20 cellular contexts compared by ENCODE assay signal in genomic region chr2:95388091-95388692, GRCh38. TPM values are rescaled to one million over a fixed set of nuclear protein-coding genes. Genes with fewer than 3 reads are reported as not detected.
DNase-seq lines count a peak whose midpoint lies in the region; ATAC-seq and TF ChIP-seq lines count a peak whose summit lies in the region.
"Had no signal": no experiment of that assay in that cellular context is flagged by ENCODE, and none has a peak within 500 bp of the region (broad histone marks: within the 10 kb centered on the region; RNA-seq: fewer than 3 reads in every experiment).

No MANE protein-coding gene starts in this region.

- H3K4ac ChIP-seq in neuronal stem cell (ENCODE audit: low read length) = no peak overlapping the region

- H3K27me3 Mint-ChIP-seq in activated CD8-positive, alpha-beta memory T cell treated with anti-CD3 and anti-CD28 coated beads, Interleukin-2, amount 10 ng/mL, durations not matched to agents 7 days and 5 days = no peaks in the 10 kb centered on the region
- peaks cover 24% of the 10 kb centered on the region for H3K27me3 Mint-ChIP-seq in endodermal cell (ENCODE audit: insufficient read depth)

- no peak overlapping the region for H3K4me3 Mint-ChIP-seq in activated CD8-positive, alpha-beta memory T cell treated with anti-CD3 and anti-CD28 coated beads, Interleukin-2, amount 10 ng/mL, durations not matched to agents 7 days and 5 days
- H3K4me3 Mint-ChIP-seq in endodermal cell = no peak overlapping the region
- H3K4me3 Mint-ChIP-seq: CD8-positive, alpha-beta T cell had no signal

- no peaks in the 10 kb centered on the region for H3K9me3 Mint-ChIP-seq in activated CD8-positive, alpha-beta memory T cell treated with anti-CD3 and anti-CD28 coated beads, Interleukin-2, amount 10 ng/mL, durations not matched to agents 7 days and 5 days (ENCODE audit: low read depth)
- H3K9me3 Mint-ChIP-seq in endodermal cell = no peaks in the 10 kb centered on the region
- H3K9me3 Mint-ChIP-seq: CD8-positive, alpha-beta T cell had no signal

- H3K4me3 ChIP-seq in endodermal cell (ENCODE audit: low read length) (no peak overlapping the region), neuronal stem cell (ENCODE audit: low read length in 2 of 2) (no peak overlapping the region)

- H3K27ac ChIP-seq in endodermal cell (ENCODE audit: low read depth, low read length) (no peak overlapping the region), neuronal stem cell (replicated peaks; ENCODE audit: low read length) (no peak overlapping the region)

- H3K14ac ChIP-seq in neuronal stem cell (ENCODE audit: low read length) = no peak overlapping the region

- no peak overlapping the region for H3K4me2 ChIP-seq in neuronal stem cell (ENCODE audit: insufficient read depth, low read length, poor library complexity, severe bottlenecking)

- no peaks in the 10 kb centered on the region for H3K9me3 ChIP-seq in endodermal cell (ENCODE audit: control insufficient read depth, low read length)
- H3K9me3 ChIP-seq in neuronal stem cell (replicated peaks in 1 of 2; ENCODE audit: control insufficient read depth in 2 of 2, insufficient read depth in 1 of 2, low read depth in 1 of 2, low read length in 2 of 2) = no peaks in the 10 kb centered on the region

- H2AK5ac ChIP-seq in neuronal stem cell (ENCODE audit: low read depth, low read length) = peak overlapping the region; percentile 71

- H3K36me3 Mint-ChIP-seq in activated CD8-positive, alpha-beta memory T cell treated with anti-CD3 and anti-CD28 coated beads, Interleukin-2, amount 10 ng/mL, durations not matched to agents 7 days and 5 days = no peaks in the 10 kb centered on the region
- H3K36me3 Mint-ChIP-seq in endodermal cell (ENCODE audit: low read depth) = no peaks in the 10 kb centered on the region
- H3K36me3 Mint-ChIP-seq: CD8-positive, alpha-beta T cell had no signal

- H3K36me3 ChIP-seq in endodermal cell (ENCODE audit: control insufficient read depth, insufficient read depth, low read length) (no peaks in the 10 kb centered on the region), neuronal stem cell (replicated peaks in 1 of 2; ENCODE audit: control insufficient read depth in 2 of 2, insufficient read depth in 2 of 2, low read length in 2 of 2) (no peaks in the 10 kb centered on the region)

- no peaks in the 10 kb centered on the region for H3K4me1 ChIP-seq in endodermal cell (ENCODE audit: control insufficient read depth, insufficient read depth, low read length)
- H3K4me1 ChIP-seq in neuronal stem cell (ENCODE audit: control insufficient read depth in 2 of 2, insufficient read depth in 1 of 2, low read depth in 1 of 2, low read length in 2 of 2) = peaks cover 5 to 7% of the 10 kb centered on the region in 2 donors

- no peak for ATAC-seq in activated CD8-positive, alpha-beta memory T cell treated with anti-CD3 and anti-CD28 coated beads, Interleukin-2, amount 10 ng/mL, durations not matched to agents 7 days and 5 days
- ATAC-seq in HG03095 (IDR thresholded peaks at IDR 0.05; ENCODE audit: unreplicated experiment) = no peak
- ATAC-seq: CD8-positive, alpha-beta T cell had no signal

- peak overlapping the region; percentile 65 for H3K18ac ChIP-seq in neuronal stem cell (ENCODE audit: low read length)

- no peak overlapping the region for H4K91ac ChIP-seq in neuronal stem cell (ENCODE audit: low read depth, low read length, poor library complexity)

- no peaks in the 10 kb centered on the region for H3K27me3 ChIP-seq in endodermal cell (ENCODE audit: control insufficient read depth, insufficient read depth, low read length, poor library complexity, severe bottlenecking)
- no peaks in the 10 kb centered on the region for H3K27me3 ChIP-seq in neuronal stem cell (ENCODE audit: control insufficient read depth in 3 of 3, insufficient read depth in 3 of 3, low read depth in 1 of 3, low read length in 3 of 3)

- no peaks in the 10 kb centered on the region for H3K4me1 Mint-ChIP-seq in activated CD8-positive, alpha-beta memory T cell treated with anti-CD3 and anti-CD28 coated beads, Interleukin-2, amount 10 ng/mL, durations not matched to agents 7 days and 5 days
- peaks cover 2% of the 10 kb centered on the region for H3K4me1 Mint-ChIP-seq in endodermal cell

- peak; percentile 38 for DNase-seq in activated CD8-positive, alpha-beta memory T cell treated with anti-CD3 and anti-CD28 coated beads, Interleukin-2, amount 50 U/mL, for 48 hours
- DNase-seq in activated CD8-positive, alpha-beta memory T cell treated with anti-CD3 and anti-CD28 coated beads, Interleukin-2, amount 10 ng/mL, durations not matched to agents 7 days and 5 days = no peak
- DNase-seq in endodermal cell (peak; percentile 17), neuronal stem cell (ENCODE audit: low spot score) (no peak), ureter (ENCODE audit: low spot score) (peak; percentile 26), SW 1271 (lab: John Stamatoyannopoulos, UW) (no peak), DMS53 (lab: John Stamatoyannopoulos, UW) (no peak)
- DNase-seq: 8988T; AML-193; CD8-positive, alpha-beta T cell; DMS153; GF-D8; KG1; NCI-H1092; NCI-H1436; NCI-H187 treated with DMSO at 0.1 percent for 48 hours; NCI-H2227 treated with DMSO at 0.1 percent for 48 hours; NCI-H510A; NCI-H748 treated with DMSO at 0.1 percent for 48 hours had no signal

- no peak overlapping the region for H3K27ac Mint-ChIP-seq in activated CD8-positive, alpha-beta memory T cell treated with anti-CD3 and anti-CD28 coated beads, Interleukin-2, amount 10 ng/mL, durations not matched to agents 7 days and 5 days
- no peak overlapping the region for H3K27ac Mint-ChIP-seq in endodermal cell
- H3K27ac Mint-ChIP-seq: CD8-positive, alpha-beta T cell had no signal

- H2BK5ac ChIP-seq in neuronal stem cell (ENCODE audit: low read length) = no peak overlapping the region

- H2BK12ac ChIP-seq in neuronal stem cell (ENCODE audit: low read length) = no peak overlapping the region

- no peak overlapping the region for H4K8ac ChIP-seq in neuronal stem cell (ENCODE audit: low read depth, low read length)

- H2BK120ac ChIP-seq in neuronal stem cell (ENCODE audit: low read depth, low read length) = no peak overlapping the region

- no peaks in the 10 kb centered on the region for H3K79me1 ChIP-seq in neuronal stem cell (ENCODE audit: low read depth, low read length)

- CTCF ChIA-PET in activated CD8-positive, alpha-beta memory T cell treated with anti-CD3 and anti-CD28 coated beads, Interleukin-2, amount 10 ng/mL, durations not matched to agents 7 days and 5 days (lab: Charles Lee) = interaction anchor here (0.7 to 1.4 kb wide), 4 partner anchors 8 to 149 kb away, joined by 3 to 21 read pairs (median 4); partner anchors contain the start of gene FAHD2A

- H3K9ac ChIP-seq in endodermal cell (ENCODE audit: extremely low read depth, low read length, poor library complexity, severe bottlenecking) = no peak overlapping the region
- no peak overlapping the region for H3K9ac ChIP-seq in neuronal stem cell (ENCODE audit: low read depth, low read length, poor library complexity)

- no peak overlapping the region for H3K23ac ChIP-seq in neuronal stem cell (ENCODE audit: low read depth, low read length, poor library complexity)

- WGBS in endodermal cell (ENCODE audit: insufficient coverage in 1 of 2, insufficient read length in 1 of 2), 2 experiments = 90 to 93% methylated on average over 13 to 14 of the region's 14 CpGs
- no CpG with 5 or more reads among the region's 14 CpGs for WGBS in neuronal stem cell (ENCODE audit: extremely low coverage in 2 of 2, insufficient read length in 2 of 2, insufficient replicate concordance in 1 of 2), 2 donors

- H2BK15ac ChIP-seq in neuronal stem cell (ENCODE audit: low read length) = no peak overlapping the region

- no peak for TF ChIP-seq CTCF in endodermal cell (conservative IDR thresholded peaks at IDR 0.05)

- no peak overlapping the region for H2AFZ ChIP-seq in neuronal stem cell (ENCODE audit: low read length)

RNA-seq across cellular contexts. Expression of gene FAHD2A, which starts 14.3 kb away (rescaled TPM):
- 10 to 100 TPM; 36.0 to 38.6 TPM for total RNA-seq in activated CD8-positive, alpha-beta memory T cell treated with anti-CD3 and anti-CD28 coated beads, Interleukin-2, amount 10 ng/mL, durations not matched to agents 7 days and 5 days
- total RNA-seq in endodermal cell = 10 to 100 TPM; 45.2 to 49.4 TPM
- 38.3 TPM for polyA plus RNA-seq in endodermal cell (2013, experiment 1 of 2)
- polyA plus RNA-seq in endodermal cell (2013, experiment 2 of 2) = 31.3 TPM
- 19.9 TPM for polyA plus RNA-seq in neuronal stem cell (2013, experiment 1 of 2)
- 18.9 TPM for polyA plus RNA-seq in neuronal stem cell (2013, experiment 2 of 2)
- 25.7 TPM for total RNA-seq in ureter

Comparison
In these comparisons a context has a peak if more than half of its experiments do, and no peak if none do; other contexts are left out.
1. DNase-seq: peak in activated CD8-positive, alpha-beta memory T cell treated with anti-CD3 and anti-CD28 coated beads, Interleukin-2, amount 50 U/mL, for 48 hours (single experiment), endodermal cell (single experiment) and ureter (single experiment); none in activated CD8-positive, alpha-beta memory T cell treated with anti-CD3 and anti-CD28 coated beads, Interleukin-2, amount 10 ng/mL, durations not matched to agents 7 days and 5 days (single experiment), neuronal stem cell (single experiment), SW 1271 (0 of 2) and DMS53 (single experiment).